In the genomic region with DNA sequence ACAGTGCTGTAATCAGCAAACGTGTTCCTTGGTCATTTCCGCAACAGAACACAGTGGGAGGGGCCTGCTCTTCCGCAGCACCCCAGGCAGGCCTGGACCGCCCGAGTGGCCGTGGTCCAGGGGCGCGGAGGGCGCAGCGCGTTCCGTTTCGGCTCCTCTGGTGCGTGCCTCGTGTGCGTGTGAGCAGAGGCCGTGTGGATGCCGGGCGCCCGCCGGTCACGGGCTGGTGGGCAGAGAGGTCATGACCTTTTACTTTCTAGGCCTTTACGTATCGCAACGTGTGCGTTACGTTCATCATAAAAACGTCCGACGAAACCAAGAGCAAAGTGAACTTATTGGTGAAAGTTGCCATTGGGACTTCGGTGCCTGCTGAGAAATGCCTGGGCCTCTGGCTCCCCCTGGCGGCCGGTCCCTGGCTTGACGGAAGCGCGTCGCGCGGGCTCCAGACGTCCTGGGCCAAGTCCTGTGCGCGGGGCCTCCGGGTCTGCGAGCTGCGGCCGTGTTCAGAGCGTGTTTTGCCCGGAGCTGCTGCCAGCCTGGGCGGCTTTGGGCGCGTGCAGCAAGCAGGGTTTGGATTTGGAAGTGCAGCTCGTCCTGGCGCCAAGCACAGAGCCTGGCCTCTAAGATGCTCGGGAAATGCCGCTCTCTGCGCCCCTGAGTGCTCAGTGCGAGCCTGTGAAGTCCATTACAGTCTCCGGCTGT, we compare ENCODE assay signal across 1 cellular context.
TF ChIP-seq lines count a peak whose summit lies in the region.

No MANE protein-coding gene starts in this region.

TF ChIP-seq in HepG2, 621 proteins besides CTCF, POLR2A, EP300 and RAD21 (continued from another document and continues in another):
- TF ChIP-seq, protein P1, sequence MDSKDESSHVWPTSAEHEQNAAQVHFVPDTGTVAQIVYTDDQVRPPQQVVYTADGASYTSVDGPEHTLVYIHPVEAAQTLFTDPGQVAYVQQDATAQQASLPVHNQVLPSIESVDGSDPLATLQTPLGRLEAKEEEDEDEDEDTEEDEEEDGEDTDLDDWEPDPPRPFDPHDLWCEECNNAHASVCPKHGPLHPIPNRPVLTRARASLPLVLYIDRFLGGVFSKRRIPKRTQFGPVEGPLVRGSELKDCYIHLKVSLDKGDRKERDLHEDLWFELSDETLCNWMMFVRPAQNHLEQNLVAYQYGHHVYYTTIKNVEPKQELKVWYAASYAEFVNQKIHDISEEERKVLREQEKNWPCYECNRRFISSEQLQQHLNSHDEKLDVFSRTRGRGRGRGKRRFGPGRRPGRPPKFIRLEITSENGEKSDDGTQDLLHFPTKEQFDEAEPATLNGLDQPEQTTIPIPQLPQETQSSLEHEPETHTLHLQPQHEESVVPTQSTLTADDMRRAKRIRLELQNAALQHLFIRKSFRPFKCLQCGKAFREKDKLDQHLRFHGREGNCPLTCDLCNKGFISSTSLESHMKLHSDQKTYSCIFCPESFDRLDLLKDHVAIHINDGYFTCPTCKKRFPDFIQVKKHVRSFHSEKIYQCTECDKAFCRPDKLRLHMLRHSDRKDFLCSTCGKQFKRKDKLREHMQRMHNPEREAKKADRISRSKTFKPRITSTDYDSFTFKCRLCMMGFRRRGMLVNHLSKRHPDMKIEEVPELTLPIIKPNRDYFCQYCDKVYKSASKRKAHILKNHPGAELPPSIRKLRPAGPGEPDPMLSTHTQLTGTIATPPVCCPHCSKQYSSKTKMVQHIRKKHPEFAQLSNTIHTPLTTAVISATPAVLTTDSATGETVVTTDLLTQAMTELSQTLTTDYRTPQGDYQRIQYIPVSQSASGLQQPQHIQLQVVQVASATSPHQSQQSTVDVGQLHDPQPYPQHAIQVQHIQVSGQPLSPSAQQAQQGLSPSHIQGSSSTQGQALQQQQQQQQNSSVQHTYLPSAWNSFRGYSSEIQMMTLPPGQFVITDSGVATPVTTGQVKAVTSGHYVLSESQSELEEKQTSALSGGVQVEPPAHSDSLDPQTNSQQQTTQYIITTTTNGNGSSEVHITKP (CRISPR knock-in tag; IDR thresholded peaks at IDR 0.05; ENCODE audit: low read depth): no peak
- no peak for TF ChIP-seq ZFP62 (CRISPR knock-in tag; IDR thresholded peaks at IDR 0.05)
- no peak for TF ChIP-seq ZNF7 (CRISPR knock-in tag; IDR thresholded peaks at IDR 0.05)
- TF ChIP-seq, protein P2, sequence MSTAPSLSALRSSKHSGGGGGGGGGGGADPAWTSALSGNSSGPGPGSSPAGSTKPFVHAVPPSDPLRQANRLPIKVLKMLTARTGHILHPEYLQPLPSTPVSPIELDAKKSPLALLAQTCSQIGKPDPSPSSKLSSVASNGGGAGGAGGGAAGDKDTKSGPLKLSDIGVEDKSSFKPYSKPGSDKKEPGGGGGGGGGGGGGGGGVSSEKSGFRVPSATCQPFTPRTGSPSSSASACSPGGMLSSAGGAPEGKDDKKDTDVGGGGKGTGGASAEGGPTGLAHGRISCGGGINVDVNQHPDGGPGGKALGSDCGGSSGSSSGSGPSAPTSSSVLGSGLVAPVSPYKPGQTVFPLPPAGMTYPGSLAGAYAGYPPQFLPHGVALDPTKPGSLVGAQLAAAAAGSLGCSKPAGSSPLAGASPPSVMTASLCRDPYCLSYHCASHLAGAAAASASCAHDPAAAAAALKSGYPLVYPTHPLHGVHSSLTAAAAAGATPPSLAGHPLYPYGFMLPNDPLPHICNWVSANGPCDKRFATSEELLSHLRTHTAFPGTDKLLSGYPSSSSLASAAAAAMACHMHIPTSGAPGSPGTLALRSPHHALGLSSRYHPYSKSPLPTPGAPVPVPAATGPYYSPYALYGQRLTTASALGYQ (CRISPR knock-in tag; IDR thresholded peaks at IDR 0.05): no peak
- TF ChIP-seq ZNF143 (CRISPR knock-in tag; IDR thresholded peaks at IDR 0.05): no peak
- TF ChIP-seq NR2C2 (CRISPR knock-in tag; IDR thresholded peaks at IDR 0.05; ENCODE audit: borderline replicate concordance): peak; percentile 35; the same call in 1 of the 2 replicates
- no peak for TF ChIP-seq ZBTB7A (CRISPR knock-in tag; IDR thresholded peaks at IDR 0.05)
- TF ChIP-seq, protein P3, sequence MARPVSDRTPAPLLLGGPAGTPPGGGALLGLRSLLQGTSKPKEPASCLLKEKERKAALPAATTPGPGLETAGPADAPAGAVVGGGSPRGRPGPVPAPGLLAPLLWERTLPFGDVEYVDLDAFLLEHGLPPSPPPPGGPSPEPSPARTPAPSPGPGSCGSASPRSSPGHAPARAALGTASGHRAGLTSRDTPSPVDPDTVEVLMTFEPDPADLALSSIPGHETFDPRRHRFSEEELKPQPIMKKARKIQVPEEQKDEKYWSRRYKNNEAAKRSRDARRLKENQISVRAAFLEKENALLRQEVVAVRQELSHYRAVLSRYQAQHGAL (CRISPR knock-in tag; IDR thresholded peaks at IDR 0.05; ENCODE audit: not compliant biosample characterization): no peak
- TF ChIP-seq IRX3 (CRISPR knock-in tag; IDR thresholded peaks at IDR 0.05; ENCODE audit: borderline replicate concordance, low read depth): peak; percentile 35; the same call in 1 of the 2 replicates
- no peak for TF ChIP-seq ZNF589 (CRISPR knock-in tag; conservative IDR thresholded peaks at IDR 0.05)
- TF ChIP-seq CCDC6 (CRISPR knock-in tag; IDR thresholded peaks at IDR 0.05): no peak
- TF ChIP-seq NFKBIZ (CRISPR knock-in tag; IDR thresholded peaks at IDR 0.05): no peak
- no peak for TF ChIP-seq ZNF383 (CRISPR knock-in tag; IDR thresholded peaks at IDR 0.05; ENCODE audit: borderline replicate concordance)
- TF ChIP-seq, protein P4, sequence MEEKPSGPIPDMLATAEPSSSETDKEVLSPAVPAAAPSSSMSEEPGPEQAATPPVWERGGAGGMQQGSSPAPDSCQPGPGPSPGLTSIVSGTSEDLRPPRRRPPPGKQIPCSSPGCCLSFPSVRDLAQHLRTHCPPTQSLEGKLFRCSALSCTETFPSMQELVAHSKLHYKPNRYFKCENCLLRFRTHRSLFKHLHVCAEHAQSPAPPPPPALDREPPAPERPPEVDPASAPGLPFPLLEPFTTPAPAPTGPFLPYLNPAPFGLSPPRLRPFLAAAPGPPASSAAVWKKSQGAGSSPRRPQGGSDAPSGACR (CRISPR knock-in tag; IDR thresholded peaks at IDR 0.05): no peak; the same call in 1 of the 2 replicates
- TF ChIP-seq NKX3-1 (CRISPR knock-in tag; IDR thresholded peaks at IDR 0.05): 0 out of 2 replicates have a peak, but pooled peaks have one; percentile 43
- TF ChIP-seq ZNF225 (CRISPR knock-in tag; IDR thresholded peaks at IDR 0.05): no peak
- TF ChIP-seq ZNF530 (CRISPR knock-in tag; IDR thresholded peaks at IDR 0.05; ENCODE audit: low read depth): no peak
- TF ChIP-seq ATAD3A (CRISPR knock-in tag; IDR thresholded peaks at IDR 0.05): no peak
- no peak for TF ChIP-seq HES4 (CRISPR knock-in tag; IDR thresholded peaks at IDR 0.05; ENCODE audit: borderline replicate concordance)
- TF ChIP-seq ZNF274 (CRISPR knock-in tag; IDR thresholded peaks at IDR 0.05): 0 out of 2 replicates have a peak, but pooled peaks have one; percentile 34
- TF ChIP-seq HNRNPUL1 (IDR thresholded peaks at IDR 0.05; ENCODE audit: low read depth, low read length): no peak
- TF ChIP-seq TEAD2 (CRISPR knock-in tag; IDR thresholded peaks at IDR 0.05): no peak
- 0 out of 2 replicates have a peak, but pooled peaks have one; percentile 66 for TF ChIP-seq KDM3A (CRISPR knock-in tag; IDR thresholded peaks at IDR 0.05; ENCODE audit: low read depth)
- no peak for TF ChIP-seq ZNF546 (CRISPR knock-in tag; conservative IDR thresholded peaks at IDR 0.05)
- TF ChIP-seq SNAI1 (CRISPR knock-in tag; IDR thresholded peaks at IDR 0.05; ENCODE audit: borderline replicate concordance): no peak
- TF ChIP-seq, protein P5, sequence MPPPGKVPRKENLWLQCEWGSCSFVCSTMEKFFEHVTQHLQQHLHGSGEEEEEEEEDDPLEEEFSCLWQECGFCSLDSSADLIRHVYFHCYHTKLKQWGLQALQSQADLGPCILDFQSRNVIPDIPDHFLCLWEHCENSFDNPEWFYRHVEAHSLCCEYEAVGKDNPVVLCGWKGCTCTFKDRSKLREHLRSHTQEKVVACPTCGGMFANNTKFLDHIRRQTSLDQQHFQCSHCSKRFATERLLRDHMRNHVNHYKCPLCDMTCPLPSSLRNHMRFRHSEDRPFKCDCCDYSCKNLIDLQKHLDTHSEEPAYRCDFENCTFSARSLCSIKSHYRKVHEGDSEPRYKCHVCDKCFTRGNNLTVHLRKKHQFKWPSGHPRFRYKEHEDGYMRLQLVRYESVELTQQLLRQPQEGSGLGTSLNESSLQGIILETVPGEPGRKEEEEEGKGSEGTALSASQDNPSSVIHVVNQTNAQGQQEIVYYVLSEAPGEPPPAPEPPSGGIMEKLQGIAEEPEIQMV (CRISPR knock-in tag; IDR thresholded peaks at IDR 0.05; ENCODE audit: low read depth): no peak
- TF ChIP-seq ZNF629 (CRISPR knock-in tag; conservative IDR thresholded peaks at IDR 0.05): no peak
- no peak; the same call in 2 of the 3 replicates for TF ChIP-seq MXI1 (IDR thresholded peaks at IDR 0.05; ENCODE audit: borderline replicate concordance, low read depth, low read length)
- TF ChIP-seq ZMYM4 (CRISPR knock-in tag; IDR thresholded peaks at IDR 0.05): no peak
- TF ChIP-seq, protein P6, sequence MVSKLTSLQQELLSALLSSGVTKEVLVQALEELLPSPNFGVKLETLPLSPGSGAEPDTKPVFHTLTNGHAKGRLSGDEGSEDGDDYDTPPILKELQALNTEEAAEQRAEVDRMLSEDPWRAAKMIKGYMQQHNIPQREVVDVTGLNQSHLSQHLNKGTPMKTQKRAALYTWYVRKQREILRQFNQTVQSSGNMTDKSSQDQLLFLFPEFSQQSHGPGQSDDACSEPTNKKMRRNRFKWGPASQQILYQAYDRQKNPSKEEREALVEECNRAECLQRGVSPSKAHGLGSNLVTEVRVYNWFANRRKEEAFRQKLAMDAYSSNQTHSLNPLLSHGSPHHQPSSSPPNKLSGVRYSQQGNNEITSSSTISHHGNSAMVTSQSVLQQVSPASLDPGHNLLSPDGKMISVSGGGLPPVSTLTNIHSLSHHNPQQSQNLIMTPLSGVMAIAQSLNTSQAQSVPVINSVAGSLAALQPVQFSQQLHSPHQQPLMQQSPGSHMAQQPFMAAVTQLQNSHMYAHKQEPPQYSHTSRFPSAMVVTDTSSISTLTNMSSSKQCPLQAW (CRISPR knock-in tag; IDR thresholded peaks at IDR 0.05): peak; percentile 62
- no peak for TF ChIP-seq REXO4 (CRISPR knock-in tag; IDR thresholded peaks at IDR 0.05; ENCODE audit: borderline replicate concordance)
- TF ChIP-seq, protein P7, sequence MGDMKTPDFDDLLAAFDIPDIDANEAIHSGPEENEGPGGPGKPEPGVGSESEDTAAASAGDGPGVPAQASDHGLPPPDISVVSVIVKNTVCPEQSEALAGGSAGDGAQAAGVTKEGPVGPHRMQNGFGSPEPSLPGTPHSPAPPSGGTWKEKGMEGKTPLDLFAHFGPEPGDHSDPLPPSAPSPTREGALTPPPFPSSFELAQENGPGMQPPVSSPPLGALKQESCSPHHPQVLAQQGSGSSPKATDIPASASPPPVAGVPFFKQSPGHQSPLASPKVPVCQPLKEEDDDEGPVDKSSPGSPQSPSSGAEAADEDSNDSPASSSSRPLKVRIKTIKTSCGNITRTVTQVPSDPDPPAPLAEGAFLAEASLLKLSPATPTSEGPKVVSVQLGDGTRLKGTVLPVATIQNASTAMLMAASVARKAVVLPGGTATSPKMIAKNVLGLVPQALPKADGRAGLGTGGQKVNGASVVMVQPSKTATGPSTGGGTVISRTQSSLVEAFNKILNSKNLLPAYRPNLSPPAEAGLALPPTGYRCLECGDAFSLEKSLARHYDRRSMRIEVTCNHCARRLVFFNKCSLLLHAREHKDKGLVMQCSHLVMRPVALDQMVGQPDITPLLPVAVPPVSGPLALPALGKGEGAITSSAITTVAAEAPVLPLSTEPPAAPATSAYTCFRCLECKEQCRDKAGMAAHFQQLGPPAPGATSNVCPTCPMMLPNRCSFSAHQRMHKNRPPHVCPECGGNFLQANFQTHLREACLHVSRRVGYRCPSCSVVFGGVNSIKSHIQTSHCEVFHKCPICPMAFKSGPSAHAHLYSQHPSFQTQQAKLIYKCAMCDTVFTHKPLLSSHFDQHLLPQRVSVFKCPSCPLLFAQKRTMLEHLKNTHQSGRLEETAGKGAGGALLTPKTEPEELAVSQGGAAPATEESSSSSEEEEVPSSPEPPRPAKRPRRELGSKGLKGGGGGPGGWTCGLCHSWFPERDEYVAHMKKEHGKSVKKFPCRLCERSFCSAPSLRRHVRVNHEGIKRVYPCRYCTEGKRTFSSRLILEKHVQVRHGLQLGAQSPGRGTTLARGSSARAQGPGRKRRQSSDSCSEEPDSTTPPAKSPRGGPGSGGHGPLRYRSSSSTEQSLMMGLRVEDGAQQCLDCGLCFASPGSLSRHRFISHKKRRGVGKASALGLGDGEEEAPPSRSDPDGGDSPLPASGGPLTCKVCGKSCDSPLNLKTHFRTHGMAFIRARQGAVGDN (CRISPR knock-in tag; IDR thresholded peaks at IDR 0.05): peak; percentile 92
- no peak for TF ChIP-seq RCOR2 (CRISPR knock-in tag; IDR thresholded peaks at IDR 0.05)
- TF ChIP-seq NCOA2 (CRISPR knock-in tag; IDR thresholded peaks at IDR 0.05): peak; percentile 41
- TF ChIP-seq ZNF121 (CRISPR knock-in tag; IDR thresholded peaks at IDR 0.05): no peak
- no peak for TF ChIP-seq SPEN (CRISPR knock-in tag; IDR thresholded peaks at IDR 0.05; ENCODE audit: low read depth)
- TF ChIP-seq RFX3 (CRISPR knock-in tag; IDR thresholded peaks at IDR 0.05): no peak
- TF ChIP-seq ZNF660 (CRISPR knock-in tag; IDR thresholded peaks at IDR 0.05; ENCODE audit: borderline replicate concordance, low read depth): no peak
- TF ChIP-seq, protein P8, sequence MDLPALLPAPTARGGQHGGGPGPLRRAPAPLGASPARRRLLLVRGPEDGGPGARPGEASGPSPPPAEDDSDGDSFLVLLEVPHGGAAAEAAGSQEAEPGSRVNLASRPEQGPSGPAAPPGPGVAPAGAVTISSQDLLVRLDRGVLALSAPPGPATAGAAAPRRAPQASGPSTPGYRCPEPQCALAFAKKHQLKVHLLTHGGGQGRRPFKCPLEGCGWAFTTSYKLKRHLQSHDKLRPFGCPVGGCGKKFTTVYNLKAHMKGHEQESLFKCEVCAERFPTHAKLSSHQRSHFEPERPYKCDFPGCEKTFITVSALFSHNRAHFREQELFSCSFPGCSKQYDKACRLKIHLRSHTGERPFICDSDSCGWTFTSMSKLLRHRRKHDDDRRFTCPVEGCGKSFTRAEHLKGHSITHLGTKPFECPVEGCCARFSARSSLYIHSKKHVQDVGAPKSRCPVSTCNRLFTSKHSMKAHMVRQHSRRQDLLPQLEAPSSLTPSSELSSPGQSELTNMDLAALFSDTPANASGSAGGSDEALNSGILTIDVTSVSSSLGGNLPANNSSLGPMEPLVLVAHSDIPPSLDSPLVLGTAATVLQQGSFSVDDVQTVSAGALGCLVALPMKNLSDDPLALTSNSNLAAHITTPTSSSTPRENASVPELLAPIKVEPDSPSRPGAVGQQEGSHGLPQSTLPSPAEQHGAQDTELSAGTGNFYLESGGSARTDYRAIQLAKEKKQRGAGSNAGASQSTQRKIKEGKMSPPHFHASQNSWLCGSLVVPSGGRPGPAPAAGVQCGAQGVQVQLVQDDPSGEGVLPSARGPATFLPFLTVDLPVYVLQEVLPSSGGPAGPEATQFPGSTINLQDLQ (CRISPR knock-in tag; IDR thresholded peaks at IDR 0.05): no peak
- 0 out of 2 replicates have a peak, but pooled peaks have one; percentile 29 for TF ChIP-seq ZBTB7B (CRISPR knock-in tag; IDR thresholded peaks at IDR 0.05)
- TF ChIP-seq ZNF766 (CRISPR knock-in tag; IDR thresholded peaks at IDR 0.05; ENCODE audit: borderline replicate concordance): no peak
- TF ChIP-seq MEIS1 (CRISPR knock-in tag; IDR thresholded peaks at IDR 0.05; ENCODE audit: borderline replicate concordance): peak; percentile 43; the same call in 1 of the 2 replicates
- TF ChIP-seq ARNT (IDR thresholded peaks at IDR 0.05): no peak
- TF ChIP-seq ZNF205 (CRISPR knock-in tag; IDR thresholded peaks at IDR 0.05): 0 out of 2 replicates have a peak, but pooled peaks have one; percentile 53
